Comparison of ENCODE assay signal across 16 cellular contexts in genomic region chr6:38176797-38177751, GRCh38.
DNase-seq lines count a peak whose midpoint lies in the region; ATAC-seq and TF ChIP-seq lines count a peak whose summit lies in the region.
"Had no signal": no experiment of that assay in that cellular context is flagged by ENCODE, and none has a peak within 500 bp of the region (broad histone marks: within the 10 kb centered on the region; RNA-seq: fewer than 3 reads in every experiment).

No MANE protein-coding gene starts in this region.

- H3K9me3 Mint-ChIP-seq in activated naive CD4-positive, alpha-beta T cell treated with anti-CD3 and anti-CD28 coated beads, Interleukin-2, amount 50 U/mL, for 72 hours: no peaks in the 10 kb centered on the region
- H3K9me3 Mint-ChIP-seq in brain: no peaks in the 10 kb centered on the region
- H3K9me3 Mint-ChIP-seq in stimulated activated effector memory CD8-positive, alpha-beta T cell treated with anti-CD3 and anti-CD28 coated beads, Interleukin-12 subunit alpha, Interleukin-12 subunit beta, amount 100 ng/mL, for 72 hours: no peaks in the 10 kb centered on the region
- H3K9me3 Mint-ChIP-seq: activated T-cell treated with anti-CD3 and anti-CD28 coated beads, Interleukin-2, amount 50 U/mL, for 24 hours had no signal

- DNase-seq in activated naive CD4-positive, alpha-beta T cell treated with anti-CD3 and anti-CD28 coated beads, Interleukin-2, amount 50 U/mL, for 72 hours (ENCODE audit: low spot score in 2 of 2): no peak
- no peak for DNase-seq in activated naive CD4-positive, alpha-beta T cell treated with anti-CD3 and anti-CD28 coated beads, Interleukin-2, amount 50 U/mL, for 16 hours
- DNase-seq in right lobe of liver (no peak), activated gamma-delta T cell treated with Interleukin-2 at 50 U/mL for 16 hours (no peak), NCI-H69 (lab: John Stamatoyannopoulos, UW) (no peak)
- DNase-seq in stimulated activated effector memory CD8-positive, alpha-beta T cell treated with anti-CD3 and anti-CD28 coated beads, Interleukin-12 subunit alpha, Interleukin-12 subunit beta, amount 100 ng/mL, for 72 hours (ENCODE audit: low spot score in 2 of 2): no peak
- DNase-seq: activated T-cell treated with anti-CD3 and anti-CD28 coated beads, Interleukin-2, amount 50 U/mL, for 24 hours; anterior cingulate cortex; lower lobe of right lung; NCI-H1930; stimulated activated CD4-positive, alpha-beta T cell treated with anti-CD3 and anti-CD28 coated beads, Interleukin-1b, Interleukin-23, amount 100 ng/mL, for 48 hours had no signal

- no peaks in the 10 kb centered on the region for H3K36me3 Mint-ChIP-seq in activated naive CD4-positive, alpha-beta T cell treated with anti-CD3 and anti-CD28 coated beads, Interleukin-2, amount 50 U/mL, for 72 hours
- H3K36me3 Mint-ChIP-seq in brain: peaks cover 8% of the 10 kb centered on the region
- H3K36me3 Mint-ChIP-seq in stimulated activated effector memory CD8-positive, alpha-beta T cell treated with anti-CD3 and anti-CD28 coated beads, Interleukin-12 subunit alpha, Interleukin-12 subunit beta, amount 100 ng/mL, for 72 hours: peaks cover 6% of the 10 kb centered on the region

- WGBS in right lobe of liver (ENCODE audit: insufficient coverage, low coverage, low lambda C conversion rate, missing lambda C conversion rate): 53% methylated on average over 23 of the region's 32 CpGs

- intact Hi-C loops in right lobe of liver (cut with DNase I): no loop called here

- peak overlapping the region; percentile 19 to 50 for H3K27ac Mint-ChIP-seq in activated naive CD4-positive, alpha-beta T cell treated with anti-CD3 and anti-CD28 coated beads, Interleukin-2, amount 50 U/mL, for 72 hours
- H3K27ac Mint-ChIP-seq in brain: peak overlapping the region in 4 of 5 experiments; percentile 17 to 82 (median 50)
- H3K27ac Mint-ChIP-seq in stimulated activated effector memory CD8-positive, alpha-beta T cell treated with anti-CD3 and anti-CD28 coated beads, Interleukin-12 subunit alpha, Interleukin-12 subunit beta, amount 100 ng/mL, for 72 hours: peak overlapping the region; percentile 87

- H3K9me3 ChIP-seq in right lobe of liver: no peaks in the 10 kb centered on the region
- H3K9me3 ChIP-seq: lower lobe of right lung had no signal

- no peaks in the 10 kb centered on the region for H3K36me3 ChIP-seq in right lobe of liver

- peaks cover 0 to 20% (median 5%) of the 10 kb centered on the region in 4 donors for H3K4me1 ChIP-seq in right lobe of liver
- H3K4me1 ChIP-seq: lower lobe of right lung had no signal

- H3K4me3 Mint-ChIP-seq in brain: peak overlapping the region in 3 of 5 experiments; percentile 2 to 37 (median 28)
- no peak overlapping the region for H3K4me3 Mint-ChIP-seq in stimulated activated effector memory CD8-positive, alpha-beta T cell treated with anti-CD3 and anti-CD28 coated beads, Interleukin-12 subunit alpha, Interleukin-12 subunit beta, amount 100 ng/mL, for 72 hours
- H3K4me3 Mint-ChIP-seq: activated T-cell treated with anti-CD3 and anti-CD28 coated beads, Interleukin-2, amount 50 U/mL, for 24 hours had no signal

- no peak for TF ChIP-seq POLR2A in right lobe of liver (IDR thresholded peaks at IDR 0.05)

- H3K4me3 ChIP-seq in right lobe of liver: no peak overlapping the region
- H3K4me3 ChIP-seq: dorsolateral prefrontal cortex, lower lobe of right lung had no signal

- H3K4me1 Mint-ChIP-seq in brain: peaks cover 49% of the 10 kb centered on the region
- peaks cover 9% of the 10 kb centered on the region for H3K4me1 Mint-ChIP-seq in stimulated activated effector memory CD8-positive, alpha-beta T cell treated with anti-CD3 and anti-CD28 coated beads, Interleukin-12 subunit alpha, Interleukin-12 subunit beta, amount 100 ng/mL, for 72 hours

- TF ChIP-seq CTCF in brain (conservative IDR thresholded peaks at IDR 0.05) (no peak), right lobe of liver (IDR thresholded peaks at IDR 0.05) (no peak)

- no peak for ATAC-seq in activated naive CD4-positive, alpha-beta T cell treated with anti-CD3 and anti-CD28 coated beads, Interleukin-2, amount 50 U/mL, for 72 hours
- ATAC-seq in right lobe of liver: peak; percentile 55 to 74 (median 70)
- no peak for ATAC-seq in stimulated activated effector memory CD8-positive, alpha-beta T cell treated with anti-CD3 and anti-CD28 coated beads, Interleukin-12 subunit alpha, Interleukin-12 subunit beta, amount 100 ng/mL, for 72 hours
- no peak for ATAC-seq in HG03520 (IDR thresholded peaks at IDR 0.05; ENCODE audit: unreplicated experiment)
- ATAC-seq: activated CD4-positive, CD25-positive, alpha-beta regulatory T cell treated with anti-CD3 and anti-CD28 coated beads, Interleukin-2, amount 50 U/mL, for 24 hours; lower lobe of right lung; SK-N-SH treated with all-trans-retinoic acid at 6 μM for 48 hours had no signal

- H3K27me3 Mint-ChIP-seq in brain: peaks cover 3% of the 10 kb centered on the region
- H3K27me3 Mint-ChIP-seq: activated T-cell treated with anti-CD3 and anti-CD28 coated beads, Interleukin-2, amount 50 U/mL, for 24 hours had no signal

- H3K27me3 ChIP-seq in right lobe of liver: no peaks in the 10 kb centered on the region
- H3K27me3 ChIP-seq: dorsolateral prefrontal cortex had no signal

- no peak overlapping the region for H3K27ac ChIP-seq in right lobe of liver
- H3K27ac ChIP-seq: lower lobe of right lung had no signal

Comparison
In these comparisons a context has a peak if more than half of its experiments do, and no peak if none do; other contexts are left out.
1. ATAC-seq: peak in right lobe of liver (4 of 4); none in activated naive CD4-positive, alpha-beta T cell treated with anti-CD3 and anti-CD28 coated beads, Interleukin-2, amount 50 U/mL, for 72 hours (0 of 2), stimulated activated effector memory CD8-positive, alpha-beta T cell treated with anti-CD3 and anti-CD28 coated beads, Interleukin-12 subunit alpha, Interleukin-12 subunit beta, amount 100 ng/mL, for 72 hours (single experiment) and HG03520 (single experiment).
2. H3K27ac Mint-ChIP-seq: peak in every context shown above with its lines; median percentile 87 in stimulated activated effector memory CD8-positive, alpha-beta T cell treated with anti-CD3 and anti-CD28 coated beads, Interleukin-12 subunit alpha, Interleukin-12 subunit beta, amount 100 ng/mL, for 72 hours; 50 in brain; 34 in activated naive CD4-positive, alpha-beta T cell treated with anti-CD3 and anti-CD28 coated beads, Interleukin-2, amount 50 U/mL, for 72 hours.